In genomic region chr10:72087392-72087968, GRCh38 we compare ENCODE assay signal across 8 cellular contexts. TPM values are rescaled to one million over a fixed set of nuclear protein-coding genes. Genes with fewer than 3 reads are reported as not detected.
DNase-seq lines count a peak whose midpoint lies in the region; ATAC-seq and TF ChIP-seq lines count a peak whose summit lies in the region.

No MANE protein-coding gene starts in this region.

- H4K20me1 ChIP-seq in IMR-90 (ENCODE audit: insufficient read depth, low read length): no peaks in the 10 kb centered on the region; the same call in 1 of the 2 replicates

- peaks cover 6% of the 10 kb centered on the region; the same call in 1 of the 2 replicates for H3K4me1 Mint-ChIP-seq in HFFc6 (ENCODE audit: low read depth)

- H3K36me3 ChIP-seq in IMR-90 (ENCODE audit: control insufficient read depth, insufficient read depth, low read length): no peaks in the 10 kb centered on the region

- peaks cover 71% of the 10 kb centered on the region for H3K27me3 ChIP-seq in IMR-90 (ENCODE audit: control insufficient read depth, insufficient read depth, low read length)

- POLR2A ChIA-PET in IMR-90 (lab: Charles Lee; ENCODE audit: unreplicated experiment): no interaction called here

- no peak overlapping the region for H3K14ac ChIP-seq in IMR-90 (replicated peaks; ENCODE audit: low read depth, low read length)

- H4K8ac ChIP-seq in IMR-90 (ENCODE audit: low read depth in 2 of 2, low read length in 2 of 2): no peak overlapping the region

- no peak overlapping the region for H2AFZ ChIP-seq in IMR-90 (replicated peaks; ENCODE audit: low read length, poor library complexity)

- no peak overlapping the region for H2AK9ac ChIP-seq in IMR-90 (replicated peaks; ENCODE audit: low read depth, low read length, poor library complexity)

- peaks cover 23% of the 10 kb centered on the region for H3K27me3 Mint-ChIP-seq in HFFc6 (ENCODE audit: insufficient read depth)

- no peak overlapping the region for H2BK120ac ChIP-seq in IMR-90 (ENCODE audit: low read depth, low read length)

- no TSS peak for BruUV-seq in IMR-90 (replicated peaks; lab: Mats Ljungman, UMichigan)

- no peak overlapping the region for H3K4ac ChIP-seq in IMR-90 (ENCODE audit: low read depth, low read length)

- no peak overlapping the region for H2BK5ac ChIP-seq in IMR-90 (ENCODE audit: low read depth, low read length, poor library complexity, severe bottlenecking)

- H4K91ac ChIP-seq in IMR-90 (ENCODE audit: insufficient read depth, low read depth, low read length): no peak overlapping the region

- no peaks in the 10 kb centered on the region for H3K9me3 ChIP-seq in IMR-90 (ENCODE audit: control insufficient read depth, insufficient read depth, low read length)
- no peaks in the 10 kb centered on the region for H3K9me3 ChIP-seq in iPS-18c (ENCODE audit: control insufficient read depth, insufficient read depth, low read length)

- H4K5ac ChIP-seq in IMR-90 (ENCODE audit: low read depth, low read length): no peak overlapping the region

- in situ Hi-C loops in IMR-90 (cut with MboI; ENCODE audit: low sequenced_read_pairs): no loop called here

- H3K23ac ChIP-seq in IMR-90 (ENCODE audit: low read depth, low read length): no peak overlapping the region

- dilution Hi-C loops in IMR-90 (cut with HindIII; ENCODE audit: low sequenced_read_pairs, unreplicated experiment): no loop called here

- TF ChIP-seq CTCF in IMR-90 (conservative IDR thresholded peaks at IDR 0.05; ENCODE audit: low read depth, low read length): no peak
- no peak for TF ChIP-seq CTCF in HFFc6 (IDR thresholded peaks at IDR 0.05)

- no peak overlapping the region for H3K27ac ChIP-seq in IMR-90 (ENCODE audit: insufficient read depth, low read length)

- H3K27ac Mint-ChIP-seq in HFFc6: no peak overlapping the region

- no peak for TF ChIP-seq POLR2A in IMR-90 (IDR thresholded peaks at IDR 0.05; ENCODE audit: low read depth, low read length)

- H3K9me3 Mint-ChIP-seq in HFFc6: no peaks in the 10 kb centered on the region

- ATAC-seq in IMR-90 (ENCODE audit: low read depth) (peak; percentile 22; the same call in 1 of the 2 replicates), GM19463 (IDR thresholded peaks at IDR 0.05; ENCODE audit: unreplicated experiment) (no peak), HG02884 (IDR thresholded peaks at IDR 0.05; ENCODE audit: unreplicated experiment) (no peak), HG03442 (IDR thresholded peaks at IDR 0.05; ENCODE audit: unreplicated experiment) (no peak)

- H2BK15ac ChIP-seq in IMR-90 (ENCODE audit: low read depth, low read length): no peak overlapping the region

- no peak overlapping the region for H3K4me3 ChIP-seq in IMR-90 (ENCODE audit: insufficient read depth, low read depth, low read length)
- H3K4me3 ChIP-seq in iPS-18c (ENCODE audit: insufficient read depth, low read depth, low read length): peak overlapping the region; percentile 49

- no peak overlapping the region for H2AK5ac ChIP-seq in IMR-90 (ENCODE audit: low read depth, low read length)

- intact Hi-C loops in IMR-90 (cut with micrococcal nuclease): no loop called here

- no peak overlapping the region for H3K18ac ChIP-seq in IMR-90 (ENCODE audit: low read depth, low read length)

- no peak overlapping the region for H2BK20ac ChIP-seq in IMR-90 (ENCODE audit: low read depth, low read length)

- H3K9ac ChIP-seq in IMR-90 (ENCODE audit: low read depth, low read length): no peak overlapping the region

- 12% methylated on average over 26 of the region's 50 CpGs; no CpG with 5 or more reads in 1 of the 2 experiments for WGBS in IMR-90 (ENCODE audit: extremely low coverage in 2 of 2, insufficient read length in 1 of 2), 2 experiments

- no peak overlapping the region; the same call in 1 of the 2 replicates for H3K4me2 ChIP-seq in IMR-90 (ENCODE audit: low read depth, low read length)

- H3K4me3 Mint-ChIP-seq in HFFc6: no peak overlapping the region

- no peak for DNase-seq in IMR-90
- peak; percentile 56 for DNase-seq in activated naive CD4-positive, alpha-beta T cell treated with anti-CD3 and anti-CD28 coated beads, Interleukin-2, amount 50 U/mL, for 16 hours
- DNase-seq in stimulated activated CD8-positive, alpha-beta memory T cell treated with anti-CD3 and anti-CD28 coated beads, Interleukin-12 subunit alpha, Interleukin-12 subunit beta, amount 100 ng/mL, for 4 hours (ENCODE audit: low read depth): peak; percentile 27
- DNase-seq in HFFc6: no peak

- no peak for TF ChIP-seq RAD21 in IMR-90 (IDR thresholded peaks at IDR 0.05; ENCODE audit: low read length)

- no peaks in the 10 kb centered on the region for H3K79me1 ChIP-seq in IMR-90 (ENCODE audit: low read depth in 1 of 2, low read length in 2 of 2)

- peaks cover 5% of the 10 kb centered on the region; the same call in 1 of the 2 replicates for H3K4me1 ChIP-seq in IMR-90 (ENCODE audit: control insufficient read depth, insufficient read depth, low read length)

- no peaks in the 10 kb centered on the region for H3K36me3 Mint-ChIP-seq in HFFc6 (ENCODE audit: low read depth)

- no peaks in the 10 kb centered on the region for H3K9me1 ChIP-seq in IMR-90 (ENCODE audit: insufficient read depth, low read length)

- H3K56ac ChIP-seq in IMR-90 (ENCODE audit: extremely low read depth, insufficient read depth, low read length): no peak overlapping the region

- CTCF ChIA-PET in IMR-90 (lab: Yijun Ruan, JAX): no interaction called here

TF ChIP-seq in IMR-90, 13 proteins besides CTCF, POLR2A, EP300 and RAD21:
- TF ChIP-seq ELK1 (IDR thresholded peaks at IDR 0.05; ENCODE audit: borderline replicate concordance, low read depth, low read length): no peak
- TF ChIP-seq RCOR1 (IDR thresholded peaks at IDR 0.05; ENCODE audit: insufficient replicate concordance, low read length): no peak
- no peak for TF ChIP-seq FOS (IDR thresholded peaks at IDR 0.05; ENCODE audit: low read depth, low read length)
- no peak for TF ChIP-seq MXI1 (IDR thresholded peaks at IDR 0.05; ENCODE audit: borderline replicate concordance, low read depth, low read length)
- TF ChIP-seq CEBPB (IDR thresholded peaks at IDR 0.05; ENCODE audit: low read depth, low read length): no peak
- TF ChIP-seq CHD1 (IDR thresholded peaks at IDR 0.05; ENCODE audit: low read depth, low read length): no peak
- TF ChIP-seq USF2 (IDR thresholded peaks at IDR 0.05; ENCODE audit: low read depth, low read length): no peak
- no peak for TF ChIP-seq BHLHE40 (IDR thresholded peaks at IDR 0.05; ENCODE audit: low read depth, low read length)
- no peak for TF ChIP-seq SMC3 (IDR thresholded peaks at IDR 0.05; ENCODE audit: low read depth, low read length)
- TF ChIP-seq MAFK (IDR thresholded peaks at IDR 0.05; ENCODE audit: low read depth, low read length): no peak
- TF ChIP-seq RFX5 (IDR thresholded peaks at IDR 0.05; ENCODE audit: low read depth, low read length): no peak
- TF ChIP-seq NFE2L2 (IDR thresholded peaks at IDR 0.05; ENCODE audit: low read depth, low read length): no peak
- TF ChIP-seq MAZ (IDR thresholded peaks at IDR 0.05; ENCODE audit: borderline replicate concordance, low read depth, low read length): no peak
TF ChIP-seq in IMR-90: peak in this region for 0.

RNA-seq across cellular contexts. Expression of gene SPOCK2, which starts 0.9 kb away (rescaled TPM):
- not detected in 2 replicates for total RNA-seq in IMR-90 (2012; rRNA removed)
- polyA plus RNA-seq in IMR-90 (2012; rRNA removed): 0.02 TPM in 1 of 2 replicates, not detected in the other
- 0.04 TPM in 1 of 2 replicates, not detected in the other for polyA plus RNA-seq in IMR-90 (2012; cell fraction: cytosol; rRNA removed)
- 0.23 and 0.36 TPM in 2 replicates for polyA plus RNA-seq in IMR-90 (2012; cell fraction: nucleus; rRNA removed; ENCODE audit: low replicate concordance)
- total RNA-seq in HFFc6 (2021; fragmentation: NEBNext Ultra II Directional; extraction: Animal tissue kit (Norgen Biotek cat#: 25700)): not detected

Comparison
In these comparisons a context has a peak if more than half of its experiments do, and no peak if none do; other contexts are left out.
1. DNase-seq: peak in activated naive CD4-positive, alpha-beta T cell treated with anti-CD3 and anti-CD28 coated beads, Interleukin-2, amount 50 U/mL, for 16 hours (single experiment) and stimulated activated CD8-positive, alpha-beta memory T cell treated with anti-CD3 and anti-CD28 coated beads, Interleukin-12 subunit alpha, Interleukin-12 subunit beta, amount 100 ng/mL, for 4 hours (single experiment); none in IMR-90 (single experiment) and HFFc6 (single experiment).